ENCODE assay signal across 20 cellular contexts in genomic region chr12:83128529-83128928, GRCh38.
"Had no signal": no experiment of that assay in that cellular context is flagged by ENCODE, and none has a peak within 500 bp of the region (broad histone marks: within the 10 kb centered on the region; RNA-seq: fewer than 3 reads in every experiment).

No MANE protein-coding gene starts in this region.

- H3K4me1 Mint-ChIP-seq: activated CD4-positive, alpha-beta T cell treated with anti-CD3 and anti-CD28 coated beads, Interleukin-2, amount 10 ng/mL, durations not matched to agents 24 days and 14 days; activated naive CD8-positive, alpha-beta T cell treated with anti-CD3 and anti-CD28 coated beads, Interleukin-2, amount 50 U/mL, for 24 hours; mesothelial cell of epicardium; natural killer cell; T-helper 17 cell had no signal

- H3K27ac ChIP-seq: body of pancreas, esophagus squamous epithelium, gastrocnemius medialis, tibial artery had no signal

- H3K27me3 ChIP-seq: body of pancreas, esophagus squamous epithelium, gastrocnemius medialis, tibial artery had no signal

- H3K4me3 Mint-ChIP-seq: activated CD4-positive, alpha-beta T cell treated with anti-CD3 and anti-CD28 coated beads, Interleukin-2, amount 10 ng/mL, durations not matched to agents 24 days and 14 days; activated CD8-positive, alpha-beta T cell treated with anti-CD3 and anti-CD28 coated beads for 36 hours; activated naive CD8-positive, alpha-beta T cell treated with anti-CD3 and anti-CD28 coated beads, Interleukin-2, amount 50 U/mL, for 24 hours; activated T-helper 1 cell treated with anti-CD3 and anti-CD28 coated beads, Interleukin-12 subunit alpha, Interleukin-12 subunit beta, Interleukin-2, Interleukin-4 antibody, amounts not matched to agents 30 ng/mL and 10 ng/mL and 1 ng/mL, durations not matched to agents 14 hours and 24 hours and 36 hours; mesothelial cell of epicardium; natural killer cell; stimulated activated naive CD8-positive, alpha-beta T cell treated with anti-CD3 and anti-CD28 coated beads, Interleukin-15, Interleukin-2, amounts not matched to agents 100 ng/mL and 50 ng/mL, for 24 hours; T-helper 17 cell had no signal

- H3K27me3 Mint-ChIP-seq: activated CD4-positive, alpha-beta T cell treated with anti-CD3 and anti-CD28 coated beads, Interleukin-2, amount 10 ng/mL, durations not matched to agents 24 days and 14 days; activated CD8-positive, alpha-beta T cell treated with anti-CD3 and anti-CD28 coated beads for 36 hours; activated naive CD8-positive, alpha-beta T cell treated with anti-CD3 and anti-CD28 coated beads, Interleukin-2, amount 50 U/mL, for 24 hours; progenitor cell of endocrine pancreas; stimulated activated naive CD8-positive, alpha-beta T cell treated with anti-CD3 and anti-CD28 coated beads, Interleukin-15, Interleukin-2, amounts not matched to agents 100 ng/mL and 50 ng/mL, for 24 hours; T-helper 17 cell had no signal

- DNase-seq: activated CD4-positive, alpha-beta T cell treated with anti-CD3 and anti-CD28 coated beads, Interleukin-2, amount 10 ng/mL, durations not matched to agents 24 days and 14 days; activated CD8-positive, alpha-beta T cell treated with anti-CD3 and anti-CD28 coated beads for 36 hours; activated gamma-delta T cell; activated naive CD4-positive, alpha-beta T cell treated with anti-CD3 and anti-CD28 coated beads, Interleukin-2, amount 50 U/mL, for 16 hours; activated naive CD8-positive, alpha-beta T cell treated with anti-CD3 and anti-CD28 coated beads, Interleukin-2, amount 50 U/mL, for 24 hours; body of pancreas; caudate nucleus; esophagus squamous epithelium; gastrocnemius medialis; left ventricle myocardium superior; mammary epithelial cell; natural killer cell; stimulated activated CD4-positive, alpha-beta T cell treated with anti-CD3 and anti-CD28 coated beads, Interleukin-1b, Interleukin-23, amount 100 ng/mL, for 48 hours; SW 1271; T-helper 17 cell; tibial artery had no signal

- H3K36me3 ChIP-seq: gastrocnemius medialis, tibial artery had no signal

- H3K27ac Mint-ChIP-seq: activated CD4-positive, alpha-beta T cell treated with anti-CD3 and anti-CD28 coated beads, Interleukin-2, amount 10 ng/mL, durations not matched to agents 24 days and 14 days; activated CD8-positive, alpha-beta T cell treated with anti-CD3 and anti-CD28 coated beads for 36 hours; activated naive CD8-positive, alpha-beta T cell treated with anti-CD3 and anti-CD28 coated beads, Interleukin-2, amount 50 U/mL, for 24 hours; activated T-helper 1 cell treated with anti-CD3 and anti-CD28 coated beads, Interleukin-12 subunit alpha, Interleukin-12 subunit beta, Interleukin-2, Interleukin-4 antibody, amounts not matched to agents 30 ng/mL and 10 ng/mL and 1 ng/mL, durations not matched to agents 14 hours and 24 hours and 36 hours; mesothelial cell of epicardium; natural killer cell; progenitor cell of endocrine pancreas; stimulated activated naive CD8-positive, alpha-beta T cell treated with anti-CD3 and anti-CD28 coated beads, Interleukin-15, Interleukin-2, amounts not matched to agents 100 ng/mL and 50 ng/mL, for 24 hours; T-helper 17 cell had no signal

- ATAC-seq: activated CD8-positive, alpha-beta T cell treated with anti-CD3 and anti-CD28 coated beads for 36 hours; activated naive CD8-positive, alpha-beta T cell treated with anti-CD3 and anti-CD28 coated beads, Interleukin-2, amount 50 U/mL, for 24 hours; body of pancreas; gastrocnemius medialis; left ventricle myocardium superior; natural killer cell; T-helper 17 cell had no signal

- H3K4me3 ChIP-seq: body of pancreas, esophagus squamous epithelium, gastrocnemius medialis, tibial artery had no signal

- H3K9me3 Mint-ChIP-seq: activated CD4-positive, alpha-beta T cell treated with anti-CD3 and anti-CD28 coated beads, Interleukin-2, amount 10 ng/mL, durations not matched to agents 24 days and 14 days; activated CD8-positive, alpha-beta T cell treated with anti-CD3 and anti-CD28 coated beads for 36 hours; activated naive CD8-positive, alpha-beta T cell treated with anti-CD3 and anti-CD28 coated beads, Interleukin-2, amount 50 U/mL, for 24 hours; activated T-helper 1 cell treated with anti-CD3 and anti-CD28 coated beads, Interleukin-12 subunit alpha, Interleukin-12 subunit beta, Interleukin-2, Interleukin-4 antibody, amounts not matched to agents 30 ng/mL and 10 ng/mL and 1 ng/mL, durations not matched to agents 14 hours and 24 hours and 36 hours; mesothelial cell of epicardium; stimulated activated naive CD8-positive, alpha-beta T cell treated with anti-CD3 and anti-CD28 coated beads, Interleukin-15, Interleukin-2, amounts not matched to agents 100 ng/mL and 50 ng/mL, for 24 hours had no signal

- H3K4me1 ChIP-seq: body of pancreas, esophagus squamous epithelium, gastrocnemius medialis, tibial artery had no signal

- H3K9me3 ChIP-seq: body of pancreas, esophagus squamous epithelium, gastrocnemius medialis, tibial artery had no signal

- H3K36me3 Mint-ChIP-seq: mesothelial cell of epicardium had no signal
